Comparison of ENCODE assay signal across 15 cellular contexts in genomic region chr4:8163026-8163425, GRCh38. TPM values are rescaled to one million over a fixed set of nuclear protein-coding genes. Genes with fewer than 3 reads are reported as not detected.
DNase-seq lines count a peak whose midpoint lies in the region; ATAC-seq and TF ChIP-seq lines count a peak whose summit lies in the region.
"Had no signal": no experiment of that assay in that cellular context is flagged by ENCODE, and none has a peak within 500 bp of the region (broad histone marks: within the 10 kb centered on the region; RNA-seq: fewer than 3 reads in every experiment).

No MANE protein-coding gene starts in this region.

- H4K20me1 ChIP-seq in BLaER1 (peaks cover 4% of the 10 kb centered on the region), DOHH2 (ENCODE audit: control insufficient read depth, insufficient read depth, low read depth, low read length) (no peaks in the 10 kb centered on the region)

- H3K9ac ChIP-seq in BLaER1, result no peak overlapping the region
- H3K9ac ChIP-seq in skeletal muscle tissue (ENCODE audit: low read depth in 1 of 3, low read length in 3 of 3), result peak overlapping the region in 2 of 3 donors; percentile 73 to 84

- H3K27me3 ChIP-seq in BLaER1 (peaks cover 21% of the 10 kb centered on the region), DOHH2 (ENCODE audit: control insufficient read depth, low read length) (no peaks in the 10 kb centered on the region), foreskin keratinocyte (peaks cover 5% of the 10 kb centered on the region), skeletal muscle tissue (ENCODE audit: control insufficient read depth in 3 of 3, insufficient read depth in 3 of 3, low read length in 3 of 3) (no peaks in the 10 kb centered on the region)

- ATAC-seq in foreskin keratinocyte (no peak), GM21619 (IDR thresholded peaks at IDR 0.05; ENCODE audit: unreplicated experiment) (no peak)

- H3K79me2 ChIP-seq in DOHH2 (ENCODE audit: control insufficient read depth, low read length), result peaks cover 15% of the 10 kb centered on the region

- H3K9me2 ChIP-seq in DOHH2 (replicated peaks; ENCODE audit: control insufficient read depth, low read length), result no peaks in the 10 kb centered on the region

- TF ChIP-seq CTCF in DOHH2 (IDR thresholded peaks at IDR 0.05; ENCODE audit: low read depth, low read length, poor library complexity, severe bottlenecking) (no peak), foreskin keratinocyte (conservative IDR thresholded peaks at IDR 0.05) (no peak)

- H3K4me1 ChIP-seq in BLaER1, result peaks cover 87% of the 10 kb centered on the region
- peaks cover 83% of the 10 kb centered on the region for H3K4me1 ChIP-seq in DOHH2 (ENCODE audit: control insufficient read depth, low read length)
- H3K4me1 ChIP-seq in foreskin keratinocyte, result peaks cover 9% of the 10 kb centered on the region
- peaks cover 50 to 73% (median 70%) of the 10 kb centered on the region in 3 donors for H3K4me1 ChIP-seq in skeletal muscle tissue (ENCODE audit: control insufficient read depth in 3 of 3, insufficient read depth in 3 of 3, low read length in 3 of 3)

- no peak overlapping the region for H3K4me3 ChIP-seq in BLaER1
- peak overlapping the region; percentile 53 for H3K4me3 ChIP-seq in DOHH2 (ENCODE audit: low read length)
- no peak overlapping the region for H3K4me3 ChIP-seq in skeletal muscle tissue (ENCODE audit: low read length in 3 of 3)
- H3K4me3 ChIP-seq: SJSA1 had no signal

- peak overlapping the region; percentile 84 for H3K4me2 ChIP-seq in BLaER1
- peak overlapping the region; percentile 82 for H3K4me2 ChIP-seq in DOHH2 (ENCODE audit: low read length)

- no peaks in the 10 kb centered on the region for H3K9me3 ChIP-seq in BLaER1
- peaks cover 4% of the 10 kb centered on the region; the same call in 1 of the 2 replicates for H3K9me3 ChIP-seq in DOHH2 (ENCODE audit: control insufficient read depth, insufficient read depth, low read length)
- H3K9me3 ChIP-seq in skeletal muscle tissue (ENCODE audit: control insufficient read depth in 3 of 3, low read length in 3 of 3), result peaks cover 0 to 3% (median 0%) of the 10 kb centered on the region in 3 donors

- DNase-seq in foreskin keratinocyte, result no peak
- no peak for DNase-seq in activated naive CD4-positive, alpha-beta T cell treated with Interleukin-2 at 50 U/mL for 16 hours
- no peak for DNase-seq in DMS 273 (lab: John Stamatoyannopoulos, UW; ENCODE audit: unreplicated experiment)
- DNase-seq: COR-L47, EL, KBM-7, NCI-H1105, NCI-H2227 treated with DMSO at 0.1 percent for 48 hours, NCI-H510A treated with DMSO at 0.1 percent for 48 hours, NCI-H82 had no signal

- peak overlapping the region; percentile 45; the same call in 1 of the 2 replicates for H3K27ac ChIP-seq in BLaER1
- H3K27ac ChIP-seq in DOHH2 (ENCODE audit: low read depth, low read length), result peak overlapping the region; percentile 93
- peak overlapping the region; percentile 87 for H3K27ac ChIP-seq in foreskin keratinocyte
- peak overlapping the region; percentile 91 for H3K27ac ChIP-seq in skeletal muscle tissue (ENCODE audit: low read depth, low read length)
- H3K27ac ChIP-seq: SJSA1 had no signal

- no peaks in the 10 kb centered on the region for H3K36me3 ChIP-seq in BLaER1
- H3K36me3 ChIP-seq in DOHH2 (ENCODE audit: control insufficient read depth, low read length), result no peaks in the 10 kb centered on the region
- H3K36me3 ChIP-seq in skeletal muscle tissue (ENCODE audit: control insufficient read depth in 3 of 3, insufficient read depth in 3 of 3, low read length in 3 of 3), result no peaks in the 10 kb centered on the region
- H3K36me3 ChIP-seq: SJSA1 had no signal

- 0 out of 2 replicates have a peak, but pooled peaks cover 11% of the 10 kb centered on the region for H3F3A ChIP-seq in DOHH2 (ENCODE audit: control insufficient read depth, insufficient read depth)

RNA-seq across cellular contexts. Expression of gene ABLIM2, which starts 4.4 kb away (rescaled TPM):
- 0.39 and 0.85 TPM in 2 replicates for total RNA-seq in foreskin keratinocyte
- 0.33 and 0.49 TPM in 2 replicates for polyA plus RNA-seq in foreskin keratinocyte
- 7.3 TPM for total RNA-seq in skeletal muscle tissue

RNA-seq across cellular contexts. Expression of gene SH3TC1, which starts 36.1 kb away (rescaled TPM):
- total RNA-seq in foreskin keratinocyte (18.7 and 30.1 TPM in 2 replicates), skeletal muscle tissue (13.0 TPM)
- polyA plus RNA-seq in foreskin keratinocyte, result 11.2 and 16.7 TPM in 2 replicates
